Comparison of ENCODE assay signal across 8 cellular contexts in the genomic region with DNA sequence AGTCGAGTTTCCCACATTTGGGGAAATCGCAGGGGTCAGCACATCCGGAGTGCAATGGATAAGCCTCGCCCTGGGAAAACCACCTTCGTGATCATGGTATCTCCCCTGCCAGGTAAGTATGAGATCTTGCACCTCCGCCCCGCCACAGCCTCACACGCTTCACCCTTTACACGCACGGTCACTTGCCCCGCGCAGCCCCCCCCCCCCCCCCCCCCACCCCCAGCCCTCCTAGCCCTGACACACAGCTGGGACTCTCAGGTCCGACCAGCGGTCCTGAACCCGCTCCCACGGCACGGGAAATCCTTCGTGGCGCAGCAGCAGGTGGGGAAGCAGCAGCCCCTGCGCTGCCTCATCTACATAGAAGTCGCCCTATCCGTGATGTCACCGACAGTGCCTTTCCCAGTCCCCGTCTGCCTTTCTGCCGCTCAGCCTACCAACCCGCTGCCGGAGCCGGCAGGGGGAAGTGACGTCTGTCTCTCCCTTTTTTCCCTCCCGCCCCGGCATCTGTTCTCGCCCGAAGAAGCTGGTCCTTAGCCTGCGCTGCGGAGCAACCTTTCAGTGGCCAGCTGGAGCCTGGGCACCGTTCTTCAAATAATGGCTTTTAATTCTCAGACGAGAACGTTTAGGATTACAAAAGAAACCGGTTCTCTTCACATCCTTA.
DNase-seq lines count a peak whose midpoint lies in the region; ATAC-seq and FAIRE-seq lines count a peak whose summit lies in the region.
"Not testable (repeated sequence)": the region's sequence is repeated elsewhere in the genome, so short reads cannot be mapped to it uniquely, and the experiment has no call there.

No MANE protein-coding gene starts in this region.

- H3K4me1 ChIP-seq in effector memory CD4-positive, alpha-beta T cell (ENCODE audit: control insufficient read depth, insufficient read depth, low read length, poor library complexity, severe bottlenecking): not testable (repeated sequence)

- not testable (repeated sequence) for H3K9me3 ChIP-seq in effector memory CD4-positive, alpha-beta T cell (ENCODE audit: control insufficient read depth, low read length)

- H3K27me3 ChIP-seq in effector memory CD4-positive, alpha-beta T cell (replicated peaks; ENCODE audit: control insufficient read depth, insufficient read depth, low read length, poor library complexity, severe bottlenecking): not testable (repeated sequence)

- H3K36me3 ChIP-seq in effector memory CD4-positive, alpha-beta T cell (ENCODE audit: control insufficient read depth, insufficient read depth, low read length): not testable (repeated sequence)

- CTCF ChIA-PET in activated CD8-positive, alpha-beta memory T cell treated with anti-CD3 and anti-CD28 coated beads, Interleukin-2, amount 10 ng/mL, durations not matched to agents 7 days and 5 days (lab: Charles Lee): not testable (repeated sequence)

- H3K27ac ChIP-seq in effector memory CD4-positive, alpha-beta T cell (ENCODE audit: insufficient read depth, low read length, poor library complexity, severe bottlenecking): not testable (repeated sequence)

- not testable (repeated sequence) for H3K27ac Mint-ChIP-seq in activated CD8-positive, alpha-beta memory T cell treated with anti-CD3 and anti-CD28 coated beads, Interleukin-2, amount 10 ng/mL, durations not matched to agents 7 days and 5 days

- DNase-seq in NCI-H2081 (lab: John Stamatoyannopoulos, UW) (peak; percentile 36 to 48), mucosa of gallbladder (ENCODE audit: low spot score) (peak; percentile 17)
- DNase-seq in activated CD8-positive, alpha-beta memory T cell treated with anti-CD3 and anti-CD28 coated beads, Interleukin-2, amount 10 ng/mL, durations not matched to agents 7 days and 5 days: not testable (repeated sequence)
- DNase-seq in effector memory CD4-positive, alpha-beta T cell: peak in 2 of 3 donors; percentile 18 to 22
- peak in 5 of 6 experiments; percentile 2 to 42 (median 4) for DNase-seq in stimulated activated naive CD4-positive, alpha-beta T cell (lab: John Stamatoyannopoulos, UW)

- not testable (repeated sequence) for H3K9me3 Mint-ChIP-seq in activated CD8-positive, alpha-beta memory T cell treated with anti-CD3 and anti-CD28 coated beads, Interleukin-2, amount 10 ng/mL, durations not matched to agents 7 days and 5 days (ENCODE audit: low read depth)

- not testable (repeated sequence) for H3K36me3 Mint-ChIP-seq in activated CD8-positive, alpha-beta memory T cell treated with anti-CD3 and anti-CD28 coated beads, Interleukin-2, amount 10 ng/mL, durations not matched to agents 7 days and 5 days

- H3K4me1 Mint-ChIP-seq in activated CD8-positive, alpha-beta memory T cell treated with anti-CD3 and anti-CD28 coated beads, Interleukin-2, amount 10 ng/mL, durations not matched to agents 7 days and 5 days: not testable (repeated sequence)

- ATAC-seq in GM21423 (IDR thresholded peaks at IDR 0.05; ENCODE audit: unreplicated experiment) (peak; percentile 68), HG03039 (IDR thresholded peaks at IDR 0.05; ENCODE audit: unreplicated experiment) (peak; percentile 70)
- ATAC-seq in activated CD8-positive, alpha-beta memory T cell treated with anti-CD3 and anti-CD28 coated beads, Interleukin-2, amount 10 ng/mL, durations not matched to agents 7 days and 5 days: peak; percentile 71

- peak; percentile 92 for FAIRE-seq in G401.6 (lab: Jason Lieb, UNC)

- H3K4me3 Mint-ChIP-seq in activated CD8-positive, alpha-beta memory T cell treated with anti-CD3 and anti-CD28 coated beads, Interleukin-2, amount 10 ng/mL, durations not matched to agents 7 days and 5 days: not testable (repeated sequence)

- not testable (repeated sequence) for H3K4me3 ChIP-seq in effector memory CD4-positive, alpha-beta T cell (ENCODE audit: insufficient read depth, low read depth, low read length, poor library complexity, severe bottlenecking)

- peaks cover 15% of the 10 kb centered on the region for H3K27me3 Mint-ChIP-seq in activated CD8-positive, alpha-beta memory T cell treated with anti-CD3 and anti-CD28 coated beads, Interleukin-2, amount 10 ng/mL, durations not matched to agents 7 days and 5 days
